In genomic region chr22:35450824-35451541, GRCh38 we compare ENCODE assay signal across 1 cellular context.
A peak's percentile ranks its signal among the peaks of the same experiment; 100 is the strongest.
TF ChIP-seq lines count a peak whose summit lies in the region.

No MANE protein-coding gene starts in this region.

TF ChIP-seq in GM12878, 131 proteins besides CTCF, POLR2A, EP300 and RAD21:
- TF ChIP-seq ZBTB40 (IDR thresholded peaks at IDR 0.05; ENCODE audit: borderline replicate concordance): no peak
- peak; percentile 53; the same call in 1 of the 2 replicates for TF ChIP-seq ZNF24 (IDR thresholded peaks at IDR 0.05)
TF ChIP-seq in GM12878: peak in this region for 1.
